Comparison of ENCODE assay signal across 23 cellular contexts in genomic region chr1:187157552-187157951, GRCh38.
DNase-seq lines count a peak whose midpoint lies in the region; TF ChIP-seq lines count a peak whose summit lies in the region.
"Had no signal": no experiment of that assay in that cellular context is flagged by ENCODE, and none has a peak within 500 bp of the region (broad histone marks: within the 10 kb centered on the region; RNA-seq: fewer than 3 reads in every experiment).

No MANE protein-coding gene starts in this region.

- peaks cover 8% of the 10 kb centered on the region for H3K4me1 ChIP-seq in smooth muscle cell (ENCODE audit: low read depth)
- no peaks in the 10 kb centered on the region for H3K4me1 ChIP-seq in Karpas-422 (ENCODE audit: low read length)
- H3K4me1 ChIP-seq: A549, parathyroid adenoma had no signal

- H2AFZ ChIP-seq in smooth muscle cell (ENCODE audit: low read depth) (peak overlapping the region; percentile 38), Karpas-422 (ENCODE audit: low read length) (no peak overlapping the region)
- H2AFZ ChIP-seq: GM23248, parathyroid adenoma had no signal

- H3K36me3 ChIP-seq in smooth muscle cell (ENCODE audit: low read depth) (no peaks in the 10 kb centered on the region), Karpas-422 (ENCODE audit: insufficient read depth, low read length) (no peaks in the 10 kb centered on the region)
- H3K36me3 ChIP-seq: BLaER1 had no signal

- no peak overlapping the region for H3K27ac ChIP-seq in smooth muscle cell (ENCODE audit: low read depth)
- H3K27ac ChIP-seq in Karpas-422 (ENCODE audit: low read length): no peak overlapping the region
- H3K27ac ChIP-seq: A549, BLaER1, GM23248, parathyroid adenoma had no signal

- no peak overlapping the region for H3K4me3 ChIP-seq in fibroblast of villous mesenchyme (ENCODE audit: low read depth, low read length)
- no peak overlapping the region for H3K4me3 ChIP-seq in smooth muscle cell
- H3K4me3 ChIP-seq in Karpas-422 (ENCODE audit: low read length): no peak overlapping the region
- H3K4me3 ChIP-seq: A549, BLaER1, GM23248, K562 had no signal

- H3K9me3 ChIP-seq in smooth muscle cell (replicated peaks; ENCODE audit: low read depth): peaks cover 2% of the 10 kb centered on the region
- H3K9me3 ChIP-seq in Karpas-422 (ENCODE audit: low read length): peaks cover 6% of the 10 kb centered on the region; the same call in 1 of the 2 replicates
- H3K9me3 ChIP-seq: A549 had no signal

- no peaks in the 10 kb centered on the region for H3K9me2 ChIP-seq in Karpas-422 (replicated peaks; ENCODE audit: insufficient read depth, low read length)

- peaks cover 2% of the 10 kb centered on the region for H3F3A ChIP-seq in smooth muscle cell (ENCODE audit: low read depth)

- H4K20me1 ChIP-seq in smooth muscle cell (ENCODE audit: low read depth) (no peaks in the 10 kb centered on the region), Karpas-422 (ENCODE audit: insufficient read depth, low read depth, low read length) (no peaks in the 10 kb centered on the region)
- H4K20me1 ChIP-seq: BLaER1 had no signal

- H3K4me2 ChIP-seq in smooth muscle cell (peak overlapping the region; percentile 8), Karpas-422 (ENCODE audit: low read depth, low read length, poor library complexity, severe bottlenecking) (no peak overlapping the region)
- H3K4me2 ChIP-seq: A549, BLaER1 had no signal

- TF ChIP-seq CTCF in fibroblast of villous mesenchyme (IDR thresholded peaks at IDR 0.05; ENCODE audit: insufficient read depth, low read depth, low read length) (no peak), smooth muscle cell (IDR thresholded peaks at IDR 0.05; ENCODE audit: borderline replicate concordance, insufficient read depth, poor library complexity, severe bottlenecking) (no peak)

- WGBS in smooth muscle cell (ENCODE audit: low lambda C conversion rate): 38% methylated on average over 2 of the region's 2 CpGs

- H3K9ac ChIP-seq in smooth muscle cell (ENCODE audit: low read depth) (no peak overlapping the region), Karpas-422 (ENCODE audit: low read length) (no peak overlapping the region)
- H3K9ac ChIP-seq: BLaER1, GM23248, parathyroid adenoma had no signal

- DNase-seq in NCI-H748 (lab: John Stamatoyannopoulos, UW; ENCODE audit: unreplicated experiment) (peak; percentile 68), NCI-H748 treated with DMSO at 0.1 percent for 48 hours (lab: John Stamatoyannopoulos, UW) (no peak), OCI-M1 (lab: John Stamatoyannopoulos, UW) (peak; percentile 24), fibroblast of villous mesenchyme (ENCODE audit: low read depth) (peak; percentile 2), smooth muscle cell (lab: John Stamatoyannopoulos, UW; ENCODE audit: unreplicated experiment) (no peak), hypothalamus (lab: John Stamatoyannopoulos, UW) (no peak), Karpas-422 (no peak)
- no peak for DNase-seq in activated naive CD4-positive, alpha-beta T cell treated with anti-CD3 and anti-CD28 coated beads, Interleukin-2, amount 50 U/mL, for 16 hours
- DNase-seq: activated CD4-positive, alpha-beta T cell treated with anti-CD3 and anti-CD28 coated beads, Interleukin-2, amount 50 U/mL, for 1 hour; activated CD8-positive, alpha-beta memory T cell treated with anti-CD3 and anti-CD28 coated beads, Interleukin-2, amount 50 U/mL, for 48 hours; activated naive CD8-positive, alpha-beta T cell treated with anti-CD3 and anti-CD28 coated beads, Interleukin-2, amount 50 U/mL, for 24 hours; GM23248; head of caudate nucleus; mammary epithelial cell; naive thymus-derived CD8-positive, alpha-beta T cell; NCI-H2029; NCI-H510A; SHP77 treated with DMSO at 0.1 percent for 48 hours; T-helper 1 cell had no signal

- H3K79me2 ChIP-seq in smooth muscle cell (ENCODE audit: low read depth): no peaks in the 10 kb centered on the region
- H3K79me2 ChIP-seq in Karpas-422 (ENCODE audit: low read length): no peaks in the 10 kb centered on the region
- H3K79me2 ChIP-seq: parathyroid adenoma had no signal

- H3K27me3 ChIP-seq in smooth muscle cell (ENCODE audit: low read depth) (no peaks in the 10 kb centered on the region), Karpas-422 (ENCODE audit: low read length) (no peaks in the 10 kb centered on the region)
- H3K27me3 ChIP-seq: BLaER1 had no signal

Comparison
In these comparisons a context has a peak if more than half of its experiments do, and no peak if none do; other contexts are left out.
1. DNase-seq: peak in NCI-H748 (single experiment), OCI-M1 (single experiment) and fibroblast of villous mesenchyme (single experiment); none in NCI-H748 treated with DMSO at 0.1 percent for 48 hours (single experiment), smooth muscle cell (single experiment), hypothalamus (0 of 51), activated naive CD4-positive, alpha-beta T cell treated with anti-CD3 and anti-CD28 coated beads, Interleukin-2, amount 50 U/mL, for 16 hours (single experiment) and Karpas-422 (single experiment).